ENCODE assay signal across 8 cellular contexts in the genomic region with DNA sequence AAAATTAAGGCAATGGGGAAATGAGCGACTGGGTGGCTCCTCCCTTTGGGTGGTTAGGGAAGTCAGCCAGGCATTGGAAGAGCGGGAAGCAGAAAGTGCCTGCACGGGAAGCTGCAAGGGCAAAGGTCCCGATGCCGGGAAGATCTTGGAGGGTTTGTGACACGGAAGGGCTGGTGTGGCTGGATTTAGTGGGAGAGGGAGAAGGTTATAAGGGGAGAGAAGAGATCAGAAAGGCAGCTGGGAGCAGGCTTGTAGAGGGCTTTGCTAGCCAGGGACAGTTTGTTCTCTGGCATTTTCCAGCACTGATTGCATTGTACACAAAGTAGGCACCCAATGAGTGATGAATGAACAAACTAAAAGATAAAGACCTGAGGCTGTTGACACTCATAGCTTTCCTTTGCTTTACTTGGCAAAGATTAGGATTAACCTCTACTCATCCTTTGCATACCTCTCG.
DNase-seq lines count a peak whose midpoint lies in the region; ATAC-seq, FAIRE-seq and TF ChIP-seq lines count a peak whose summit lies in the region.

No MANE protein-coding gene starts in this region.

- BruUV-seq in MCF 10A (replicated peaks; lab: Mats Ljungman, UMichigan), result no TSS peak

- H3K9me3 Mint-ChIP-seq in MCF 10A (ENCODE audit: unreplicated experiment), result no peaks in the 10 kb centered on the region

- TF ChIP-seq CTCF in MCF 10A (IDR thresholded peaks at IDR 0.05; ENCODE audit: unreplicated experiment), result no peak
- no peak for TF ChIP-seq CTCF in thoracic aorta (IDR thresholded peaks at IDR 0.05)

- H3K4me1 ChIP-seq in thoracic aorta (ENCODE audit: control insufficient read depth in 1 of 2, low read depth in 2 of 2), result peaks cover 7 to 30% of the 10 kb centered on the region in 2 donors

- H3K27me3 ChIP-seq in thoracic aorta (replicated peaks; ENCODE audit: insufficient read depth), result no peaks in the 10 kb centered on the region

- DNase-seq in HTR-8/SVneo (ENCODE audit: insufficient read length, low spot score) (peak; percentile 41), MCF 10A (ENCODE audit: unreplicated experiment) (peak; percentile 92), left kidney (ENCODE audit: low read depth, low spot score) (peak; percentile 28), thoracic aorta (ENCODE audit: low spot score) (peak; percentile 22), GM12892 (ENCODE audit: insufficient read length) (no peak), islet precursor cell (no peak)
- DNase-seq in activated T-cell treated with anti-CD3 and anti-CD28 coated beads, Interleukin-2, amount 50 U/mL, for 48 hours, result no peak

- TF ChIP-seq POLR2A in GM12892 (IDR thresholded peaks at IDR 0.05; ENCODE audit: low read depth, low read length), result no peak

- H3K4me3 ChIP-seq in thoracic aorta, result peak overlapping the region; percentile 41

- FAIRE-seq in HTR-8/SVneo (lab: Jason Lieb, UNC) (no peak), GM12892 (lab: Jason Lieb, UNC) (no peak)

- peaks cover 36% of the 10 kb centered on the region for H3K4me1 Mint-ChIP-seq in MCF 10A (ENCODE audit: insufficient read depth, unreplicated experiment)

- POLR2A ChIA-PET in MCF 10A (lab: Yijun Ruan, JAX), result interaction anchor here (0.7 to 4.8 kb wide), 36 partner anchors 8 to 442 kb away, joined by 3 to 48 read pairs (median 5); a partner anchor contains a TSS

- ATAC-seq in thoracic aorta (ENCODE audit: insufficient number of reproducible peaks, low FRiP score, low read depth) (peak; percentile 67), GM18861 (IDR thresholded peaks at IDR 0.05; ENCODE audit: unreplicated experiment) (no peak)

- no peaks in the 10 kb centered on the region for H3K36me3 ChIP-seq in thoracic aorta

- no peaks in the 10 kb centered on the region for H3K27me3 Mint-ChIP-seq in MCF 10A (ENCODE audit: insufficient read depth, unreplicated experiment)

- peak overlapping the region; percentile 66 for H3K4me3 Mint-ChIP-seq in MCF 10A (ENCODE audit: unreplicated experiment)

- CTCF ChIA-PET in MCF 10A (lab: Yijun Ruan, JAX), result interaction anchor here (0.6 to 2.3 kb wide), 9 partner anchors 37 to 393 kb away, joined by 3 to 18 read pairs (median 3); no protein-coding TSS in a partner anchor

- H3K9me3 ChIP-seq in thoracic aorta, result no peaks in the 10 kb centered on the region

- peak overlapping the region; percentile 82 for H3K27ac Mint-ChIP-seq in MCF 10A (ENCODE audit: low read depth, unreplicated experiment)

- H3K36me3 Mint-ChIP-seq in MCF 10A (ENCODE audit: insufficient read depth, unreplicated experiment), result peaks cover 7% of the 10 kb centered on the region

- intact Hi-C loops in MCF 10A (cut with micrococcal nuclease), result no loop called here

- H3K27ac ChIP-seq in thoracic aorta, result peak overlapping the region; percentile 77 to 85

Comparison
In these comparisons a context has a peak if more than half of its experiments do, and no peak if none do; other contexts are left out.
1. DNase-seq: peak in HTR-8/SVneo (single experiment), MCF 10A (single experiment), left kidney (single experiment) and thoracic aorta (single experiment); none in activated T-cell treated with anti-CD3 and anti-CD28 coated beads, Interleukin-2, amount 50 U/mL, for 48 hours (0 of 2), GM12892 (single experiment) and islet precursor cell (single experiment).